In the genomic region with DNA sequence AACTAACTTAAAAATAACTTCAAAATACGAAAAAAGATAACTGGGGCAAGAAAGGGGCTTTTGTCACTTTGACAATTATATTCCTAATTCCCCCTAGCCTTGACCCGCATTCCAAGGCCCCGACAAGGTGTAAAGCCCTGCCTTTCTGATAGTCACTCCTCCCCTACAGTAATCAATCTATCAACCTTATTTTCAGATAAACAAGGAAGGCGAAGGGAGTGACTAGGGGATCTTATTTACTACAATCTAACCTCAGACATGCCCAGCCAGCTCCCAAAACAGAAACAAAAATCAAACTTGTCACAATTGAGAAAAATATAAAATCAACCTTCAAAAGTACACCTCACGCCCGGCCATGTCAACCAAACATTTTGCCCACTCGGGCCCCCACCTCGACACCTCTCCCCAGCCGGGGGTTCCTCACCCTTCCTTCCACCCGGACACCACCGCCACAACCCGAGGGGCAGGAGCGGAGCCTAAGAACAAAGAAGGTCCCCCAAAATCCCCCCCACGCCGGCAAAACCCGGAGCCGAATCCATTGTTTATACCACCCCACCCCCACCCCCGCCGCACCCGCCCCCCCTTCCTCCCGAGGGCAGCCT, we compare ENCODE assay signal across 8 cellular contexts. TPM values are rescaled to one million over a fixed set of nuclear protein-coding genes. Genes with fewer than 3 reads are reported as not detected.
DNase-seq lines count a peak whose midpoint lies in the region; ATAC-seq and TF ChIP-seq lines count a peak whose summit lies in the region.

No MANE protein-coding gene starts in this region.

- H3K27ac ChIP-seq in HL-60 (replicated peaks) (peak overlapping the region; percentile 43; the same call in 1 of the 2 replicates), iPS DF 6.9 (ENCODE audit: low read length) (no peak overlapping the region)

- no peaks in the 10 kb centered on the region for H3K9me3 Mint-ChIP-seq in activated T-helper 2 cell treated with anti-CD3 and anti-CD28 coated beads, Interferon-gamma antibody, Interleukin-2, Interleukin-4, amounts not matched to agents 10 μg/mL and 5 μg/mL and 100 μg/mL, durations not matched to agents 14 hours and 24 hours and 36 hours
- no peaks in the 10 kb centered on the region for H3K9me3 Mint-ChIP-seq in stimulated activated effector memory CD8-positive, alpha-beta T cell treated with anti-CD3 and anti-CD28 coated beads, Interleukin-12 subunit alpha, Interleukin-12 subunit beta, amount 100 ng/mL, for 72 hours

- no peaks in the 10 kb centered on the region for H3K9me3 ChIP-seq in iPS DF 6.9 (ENCODE audit: control insufficient read depth, insufficient read depth, low read length)

- H3K4me1 Mint-ChIP-seq in activated T-helper 2 cell treated with anti-CD3 and anti-CD28 coated beads, Interferon-gamma antibody, Interleukin-2, Interleukin-4, amounts not matched to agents 10 μg/mL and 5 μg/mL and 100 μg/mL, durations not matched to agents 14 hours and 24 hours and 36 hours (ENCODE audit: low read depth): peaks cover 36% of the 10 kb centered on the region
- H3K4me1 Mint-ChIP-seq in stimulated activated effector memory CD8-positive, alpha-beta T cell treated with anti-CD3 and anti-CD28 coated beads, Interleukin-12 subunit alpha, Interleukin-12 subunit beta, amount 100 ng/mL, for 72 hours: peaks cover 51% of the 10 kb centered on the region

- no peaks in the 10 kb centered on the region for H3K27me3 Mint-ChIP-seq in activated T-helper 2 cell treated with anti-CD3 and anti-CD28 coated beads, Interferon-gamma antibody, Interleukin-2, Interleukin-4, amounts not matched to agents 10 μg/mL and 5 μg/mL and 100 μg/mL, durations not matched to agents 14 hours and 24 hours and 36 hours (ENCODE audit: low read depth)

- H3K36me3 Mint-ChIP-seq in activated T-helper 2 cell treated with anti-CD3 and anti-CD28 coated beads, Interferon-gamma antibody, Interleukin-2, Interleukin-4, amounts not matched to agents 10 μg/mL and 5 μg/mL and 100 μg/mL, durations not matched to agents 14 hours and 24 hours and 36 hours (ENCODE audit: low read depth): peaks cover 26% of the 10 kb centered on the region
- H3K36me3 Mint-ChIP-seq in stimulated activated effector memory CD8-positive, alpha-beta T cell treated with anti-CD3 and anti-CD28 coated beads, Interleukin-12 subunit alpha, Interleukin-12 subunit beta, amount 100 ng/mL, for 72 hours: peaks cover 39% of the 10 kb centered on the region

- ATAC-seq in stimulated activated effector memory CD8-positive, alpha-beta T cell treated with anti-CD3 and anti-CD28 coated beads, Interleukin-12 subunit alpha, Interleukin-12 subunit beta, amount 100 ng/mL, for 72 hours: no peak
- ATAC-seq in GM18517 (IDR thresholded peaks at IDR 0.05; ENCODE audit: unreplicated experiment): no peak
- ATAC-seq in GM21526 (IDR thresholded peaks at IDR 0.05; ENCODE audit: low FRiP score, unreplicated experiment): no peak

- peak overlapping the region; percentile 82 for H3K27ac Mint-ChIP-seq in activated T-helper 2 cell treated with anti-CD3 and anti-CD28 coated beads, Interferon-gamma antibody, Interleukin-2, Interleukin-4, amounts not matched to agents 10 μg/mL and 5 μg/mL and 100 μg/mL, durations not matched to agents 14 hours and 24 hours and 36 hours
- peak overlapping the region; percentile 82 for H3K27ac Mint-ChIP-seq in stimulated activated effector memory CD8-positive, alpha-beta T cell treated with anti-CD3 and anti-CD28 coated beads, Interleukin-12 subunit alpha, Interleukin-12 subunit beta, amount 100 ng/mL, for 72 hours

- no peak for TF ChIP-seq CTCF in HL-60 (IDR thresholded peaks at IDR 0.05; ENCODE audit: insufficient read depth, low read length)

- WGBS in iPS DF 6.9 (ENCODE audit: insufficient coverage, insufficient read length): no CpG with 5 or more reads among the region's 21 CpGs

- H3K4me3 Mint-ChIP-seq in activated T-helper 2 cell treated with anti-CD3 and anti-CD28 coated beads, Interferon-gamma antibody, Interleukin-2, Interleukin-4, amounts not matched to agents 10 μg/mL and 5 μg/mL and 100 μg/mL, durations not matched to agents 14 hours and 24 hours and 36 hours (ENCODE audit: low read depth): peak overlapping the region; percentile 94
- H3K4me3 Mint-ChIP-seq in stimulated activated effector memory CD8-positive, alpha-beta T cell treated with anti-CD3 and anti-CD28 coated beads, Interleukin-12 subunit alpha, Interleukin-12 subunit beta, amount 100 ng/mL, for 72 hours: peak overlapping the region; percentile 85

- H3K36me3 ChIP-seq in iPS DF 6.9 (ENCODE audit: control insufficient read depth, insufficient read depth, low read length): peaks cover 6% of the 10 kb centered on the region; the same call in 1 of the 2 replicates

- no peaks in the 10 kb centered on the region for H3K4me1 ChIP-seq in iPS DF 6.9 (ENCODE audit: control insufficient read depth, insufficient read depth, low read length)

- no peak for DNase-seq in HL-60 (ENCODE audit: low read depth in 1 of 2, low spot score in 1 of 2)
- DNase-seq in activated T-helper 2 cell treated with anti-CD3 and anti-CD28 coated beads, Interferon-gamma antibody, Interleukin-2, Interleukin-4, amounts not matched to agents 10 μg/mL and 5 μg/mL and 100 μg/mL, durations not matched to agents 14 hours and 24 hours and 36 hours (ENCODE audit: low spot score): peak; percentile 11
- DNase-seq in iPS DF 6.9 (ENCODE audit: low read depth, low spot score): no peak
- no peak for DNase-seq in stimulated activated effector memory CD8-positive, alpha-beta T cell treated with anti-CD3 and anti-CD28 coated beads, Interleukin-12 subunit alpha, Interleukin-12 subunit beta, amount 100 ng/mL, for 72 hours (ENCODE audit: low spot score in 2 of 2)
- DNase-seq in NCI-H2081 treated with DMSO at 0.1 percent for 48 hours (lab: John Stamatoyannopoulos, UW): no peak
- DNase-seq in NK-92 (lab: John Stamatoyannopoulos, UW; ENCODE audit: unreplicated experiment): no peak

- no peaks in the 10 kb centered on the region for H3K27me3 ChIP-seq in HL-60 (ENCODE audit: insufficient read depth, poor library complexity, severe bottlenecking)
- H3K27me3 ChIP-seq in iPS DF 6.9 (ENCODE audit: control insufficient read depth, insufficient read depth, low read length): no peaks in the 10 kb centered on the region

- H3K4me3 ChIP-seq in HL-60 (replicated peaks; ENCODE audit: insufficient read depth, low read length) (peak overlapping the region; percentile 63), iPS DF 6.9 (ENCODE audit: low read length) (peak overlapping the region; percentile 77; the same call in 1 of the 2 replicates)

- intact Hi-C loops in activated T-helper 2 cell treated with anti-CD3 and anti-CD28 coated beads, Interferon-gamma antibody, Interleukin-2, Interleukin-4, amounts not matched to agents 10 μg/mL and 5 μg/mL and 100 μg/mL, durations not matched to agents 14 hours and 24 hours and 36 hours (cut with micrococcal nuclease): no loop called here

RNA-seq across cellular contexts. Expression of gene ZFYVE1, which starts 0.6 kb away (rescaled TPM):
- 8.3 and 9.8 TPM in 2 replicates for total RNA-seq in activated T-helper 2 cell treated with anti-CD3 and anti-CD28 coated beads, Interferon-gamma antibody, Interleukin-2, Interleukin-4, amounts not matched to agents 10 μg/mL and 5 μg/mL and 100 μg/mL, durations not matched to agents 14 hours and 24 hours and 36 hours

RNA-seq across cellular contexts. Expression of gene RBM25, which starts 32.0 kb away (rescaled TPM):
- total RNA-seq in activated T-helper 2 cell treated with anti-CD3 and anti-CD28 coated beads, Interferon-gamma antibody, Interleukin-2, Interleukin-4, amounts not matched to agents 10 μg/mL and 5 μg/mL and 100 μg/mL, durations not matched to agents 14 hours and 24 hours and 36 hours: 114 and 121 TPM in 2 replicates
